In the genomic region with DNA sequence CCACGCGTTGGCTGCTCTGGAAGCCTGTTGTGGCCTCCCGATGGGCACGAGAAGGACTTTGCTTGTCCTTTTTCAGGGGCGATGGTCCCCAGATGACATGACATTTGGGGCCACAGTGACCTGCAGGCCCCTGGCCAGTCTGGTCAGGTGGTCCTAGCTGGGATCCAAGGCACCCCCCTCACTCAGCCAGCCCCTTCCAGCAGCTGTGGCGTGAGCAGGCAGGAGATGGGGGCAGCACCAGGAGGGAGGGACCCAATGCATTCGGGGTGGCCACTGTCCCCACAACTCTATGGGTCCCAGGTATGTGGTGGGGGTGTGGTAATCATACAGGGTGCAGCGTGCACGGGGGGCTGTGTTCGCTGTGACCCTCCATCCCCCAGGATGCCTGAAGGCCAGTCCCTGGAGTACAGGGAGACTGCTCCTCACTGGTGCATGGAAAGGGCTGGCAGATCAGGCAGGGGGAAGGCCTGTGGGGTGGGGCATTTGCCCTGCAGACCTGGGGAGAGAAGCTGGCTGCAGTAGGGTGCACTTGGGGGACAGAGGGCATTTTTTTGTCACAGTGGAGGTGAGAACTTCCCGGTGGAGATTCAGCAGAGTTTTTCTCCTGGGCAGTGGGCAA, we compare ENCODE assay signal across 23 cellular contexts. TPM values are rescaled to one million over a fixed set of nuclear protein-coding genes. Genes with fewer than 3 reads are reported as not detected.
DNase-seq lines count a peak whose midpoint lies in the region; ATAC-seq, FAIRE-seq and TF ChIP-seq lines count a peak whose summit lies in the region.
"Had no signal": no experiment of that assay in that cellular context is flagged by ENCODE, and none has a peak within 500 bp of the region (broad histone marks: within the 10 kb centered on the region; RNA-seq: fewer than 3 reads in every experiment).

No MANE protein-coding gene starts in this region.

- H2BK12ac ChIP-seq in H9 (ENCODE audit: insufficient read length, low read depth, low read length), result no peak overlapping the region

- H4K20me1 ChIP-seq in H9 (ENCODE audit: control insufficient read depth, insufficient read depth, insufficient read length) (no peaks in the 10 kb centered on the region), astrocyte (ENCODE audit: insufficient read depth, low read length) (no peaks in the 10 kb centered on the region), keratinocyte (ENCODE audit: control insufficient read depth, extremely low read depth, insufficient read depth, low read length) (no peaks in the 10 kb centered on the region), smooth muscle cell (ENCODE audit: low read depth) (no peaks in the 10 kb centered on the region), OCI-LY7 (ENCODE audit: insufficient read depth, low read length) (no peaks in the 10 kb centered on the region)

- DNase-seq in H9 (peak; percentile 24), astrocyte (ENCODE audit: low read depth) (no peak), keratinocyte (ENCODE audit: low read depth, low spot score) (no peak), smooth muscle cell (lab: John Stamatoyannopoulos, UW; ENCODE audit: unreplicated experiment) (no peak), GM10266 (ENCODE audit: extremely low spot score) (no peak), OCI-LY7 (ENCODE audit: low spot score) (no peak)
- no peak for DNase-seq in activated CD4-positive, alpha-beta T cell treated with anti-CD3 and anti-CD28 coated beads for 1 hour
- DNase-seq: Karpas-422, left cardiac atrium, NCI-H1048, NCI-H2029, NCI-H226, testis had no signal

- H3K18ac ChIP-seq in H9 (ENCODE audit: insufficient read length, low read depth, low read length), result no peak overlapping the region

- peaks cover 5% of the 10 kb centered on the region for H3K23me2 ChIP-seq in H9 (ENCODE audit: insufficient read length, low read depth, low read length, poor library complexity, severe bottlenecking)

- H3K4me3 ChIP-seq in astrocyte (ENCODE audit: insufficient read depth, low read depth, low read length) (no peak overlapping the region), keratinocyte (ENCODE audit: control insufficient read depth in 2 of 3, extremely low read depth in 1 of 3, insufficient read depth in 2 of 3, low read depth in 1 of 3, low read length in 3 of 3) (no peak overlapping the region), smooth muscle cell (peak overlapping the region; percentile 39), OCI-LY7 (ENCODE audit: low read depth, low read length, poor library complexity, severe bottlenecking) (no peak overlapping the region)
- H3K4me3 ChIP-seq: SJSA1 had no signal

- TF ChIP-seq CTCF in H9 (conservative IDR thresholded peaks at IDR 0.05) (no peak), astrocyte (IDR thresholded peaks at IDR 0.05; ENCODE audit: insufficient read depth, low read depth, low read length) (no peak), keratinocyte (optimal IDR thresholded peaks at IDR 0.05 in 1 of 3, IDR thresholded peaks at IDR 0.05 in 1 of 3, conservative IDR thresholded peaks at IDR 0.05 in 1 of 3; ENCODE audit: extremely low read depth in 1 of 3, insufficient read depth in 2 of 3, low read length in 3 of 3) (no peak), smooth muscle cell (IDR thresholded peaks at IDR 0.05; ENCODE audit: borderline replicate concordance, insufficient read depth, poor library complexity, severe bottlenecking) (no peak), GM10266 (IDR thresholded peaks at IDR 0.05; ENCODE audit: control insufficient read depth, insufficient read depth, low read depth, missing control alignments) (no peak), OCI-LY7 (conservative IDR thresholded peaks at IDR 0.05; ENCODE audit: low read length) (no peak)

- H3K14ac ChIP-seq in H9 (ENCODE audit: insufficient read depth, low read length), result no peak overlapping the region

- intact Hi-C loops in OCI-LY7 (cut with micrococcal nuclease; ENCODE audit: unreplicated experiment), result no loop called here

- H2BK120ac ChIP-seq in H9 (ENCODE audit: low read depth, low read length, poor library complexity, severe bottlenecking), result no peak overlapping the region

- no peaks in the 10 kb centered on the region for H3K79me2 ChIP-seq in H9 (ENCODE audit: insufficient read depth, low read length)
- no peaks in the 10 kb centered on the region for H3K79me2 ChIP-seq in astrocyte (ENCODE audit: insufficient read depth, low read length)
- no peaks in the 10 kb centered on the region for H3K79me2 ChIP-seq in keratinocyte (ENCODE audit: control insufficient read depth, insufficient read depth, low read length)
- H3K79me2 ChIP-seq in smooth muscle cell (ENCODE audit: low read depth), result no peaks in the 10 kb centered on the region
- H3K79me2 ChIP-seq in OCI-LY7 (ENCODE audit: insufficient read depth, low read depth, low read length), result no peaks in the 10 kb centered on the region

- dilution Hi-C loops in keratinocyte (cut with MboI; ENCODE audit: extremely low pct_ligation_motif_present, low sequenced_read_pairs), result no loop called here

- H2AK5ac ChIP-seq in H9 (ENCODE audit: insufficient read length, low read length), result no peak overlapping the region

- H3K9me3 Mint-ChIP-seq in H9, result peaks cover under 1 to 1% of the 10 kb centered on the region in 2 experiments; a peak in 4 of 5 replicates
- H3K9me3 Mint-ChIP-seq in astrocyte (ENCODE audit: unreplicated experiment), result peaks cover under 1% of the 10 kb centered on the region
- H3K9me3 Mint-ChIP-seq: activated T-helper 2 cell treated with anti-CD3 and anti-CD28 coated beads, Interferon-gamma antibody, Interleukin-2, Interleukin-4, amounts not matched to agents 10 μg/mL and 5 μg/mL and 100 μg/mL, durations not matched to agents 14 hours and 24 hours and 36 hours had no signal

- no peak overlapping the region for H2BK5ac ChIP-seq in H9 (ENCODE audit: insufficient read length, low read length)

- H3K4me1 ChIP-seq in H9 (ENCODE audit: insufficient read depth, low read length), result no peaks in the 10 kb centered on the region
- H3K4me1 ChIP-seq in astrocyte (ENCODE audit: insufficient read depth, low read length), result no peaks in the 10 kb centered on the region
- H3K4me1 ChIP-seq in keratinocyte (ENCODE audit: control insufficient read depth, extremely low read depth, insufficient read depth, low read length), result no peaks in the 10 kb centered on the region
- peaks cover 15% of the 10 kb centered on the region for H3K4me1 ChIP-seq in smooth muscle cell (ENCODE audit: low read depth)
- no peaks in the 10 kb centered on the region for H3K4me1 ChIP-seq in OCI-LY7 (ENCODE audit: insufficient read depth, low read length, poor library complexity, severe bottlenecking)
- H3K4me1 ChIP-seq: SJSA1, testis had no signal

- H3K36me3 ChIP-seq in astrocyte (ENCODE audit: insufficient read depth, low read length) (no peaks in the 10 kb centered on the region), keratinocyte (ENCODE audit: control insufficient read depth in 2 of 2, extremely low read depth in 1 of 2, insufficient read depth in 2 of 2, low read length in 2 of 2) (no peaks in the 10 kb centered on the region), smooth muscle cell (ENCODE audit: low read depth) (no peaks in the 10 kb centered on the region), OCI-LY7 (ENCODE audit: insufficient read depth, low read length) (no peaks in the 10 kb centered on the region)
- H3K36me3 ChIP-seq: brain microvascular endothelial cell, SJSA1 had no signal

- no peaks in the 10 kb centered on the region for H3K9me2 ChIP-seq in OCI-LY7 (ENCODE audit: insufficient read depth, low read length)

- H3K4me2 ChIP-seq in H9 (ENCODE audit: insufficient read depth, insufficient read length, low read length) (no peak overlapping the region), astrocyte (ENCODE audit: low read length) (no peak overlapping the region), keratinocyte (ENCODE audit: control insufficient read depth, extremely low read depth, insufficient read depth, low read depth, low read length) (no peak overlapping the region), smooth muscle cell (peak overlapping the region; percentile 81), OCI-LY7 (ENCODE audit: low read length) (no peak overlapping the region)

- H2AFZ ChIP-seq in H9 (ENCODE audit: low read length) (no peak overlapping the region), astrocyte (ENCODE audit: low read depth, low read length) (no peak overlapping the region), keratinocyte (ENCODE audit: control insufficient read depth, low read length) (no peak overlapping the region), smooth muscle cell (ENCODE audit: low read depth) (no peak overlapping the region), OCI-LY7 (ENCODE audit: low read length) (no peak overlapping the region)

- no peak overlapping the region for H2BK15ac ChIP-seq in H9 (ENCODE audit: low read depth, low read length)

- H3K9ac ChIP-seq in H9 (ENCODE audit: extremely low read depth, insufficient read length, low read length), result no peak overlapping the region
- H3K9ac ChIP-seq in astrocyte (ENCODE audit: low read length), result no peak overlapping the region
- peak overlapping the region; percentile 9 for H3K9ac ChIP-seq in keratinocyte (ENCODE audit: control insufficient read depth, extremely low read depth, insufficient read depth, low read length)
- H3K9ac ChIP-seq in smooth muscle cell (ENCODE audit: low read depth), result no peak overlapping the region

- H3K4me3 Mint-ChIP-seq in H9 (peak overlapping the region in 1 of 2 experiments; percentile 53; a peak in 2 of 5 replicates), astrocyte (ENCODE audit: unreplicated experiment) (no peak overlapping the region)
- H3K4me3 Mint-ChIP-seq: T-helper 1 cell treated with Interleukin-12 subunit alpha and Interleukin-12 subunit beta and Interleukin-4 antibody, amounts not matched to agents 30 μg/mL and 1 μg/mL, for 36 hours had no signal

- no peaks in the 10 kb centered on the region for H3K9me1 ChIP-seq in keratinocyte (ENCODE audit: control insufficient read depth, extremely low read depth, insufficient read depth, low read length)

- H3K27me3 Mint-ChIP-seq in H9 (ENCODE audit: low read depth) (peaks cover 45% of the 10 kb centered on the region), astrocyte (ENCODE audit: low read depth, unreplicated experiment) (peaks cover 47% of the 10 kb centered on the region)

- no peak overlapping the region for H4K5ac ChIP-seq in H9 (ENCODE audit: insufficient read length, low read depth, low read length)

- BruUV-seq in OCI-LY7 (replicated peaks; lab: Mats Ljungman, UMichigan), result no TSS peak

- H3K9me3 ChIP-seq in H9 (ENCODE audit: control insufficient read depth, low read depth, low read length) (no peaks in the 10 kb centered on the region), astrocyte (ENCODE audit: insufficient read depth, low read depth, low read length) (peaks cover 2% of the 10 kb centered on the region), keratinocyte (ENCODE audit: control insufficient read depth, low read depth, low read length) (peaks cover 2% of the 10 kb centered on the region), smooth muscle cell (replicated peaks; ENCODE audit: low read depth) (no peaks in the 10 kb centered on the region), OCI-LY7 (ENCODE audit: low read length) (0 out of 2 replicates have a peak, but pooled peaks cover 2% of the 10 kb centered on the region)
- H3K9me3 ChIP-seq: testis had no signal

- no peak overlapping the region for H2BK20ac ChIP-seq in H9 (ENCODE audit: low read depth, low read length, poor library complexity, severe bottlenecking)

- H3K27ac ChIP-seq in H9 (ENCODE audit: insufficient read length, low read depth, low read length) (no peak overlapping the region), astrocyte (ENCODE audit: low read depth, low read length) (no peak overlapping the region), keratinocyte (ENCODE audit: control insufficient read depth, insufficient read depth, low read length) (no peak overlapping the region), smooth muscle cell (ENCODE audit: low read depth) (no peak overlapping the region), OCI-LY7 (ENCODE audit: low read depth, low read length, poor library complexity, severe bottlenecking) (no peak overlapping the region)
- H3K27ac ChIP-seq: brain microvascular endothelial cell, SJSA1, testis had no signal

- H3K79me1 ChIP-seq in H9 (ENCODE audit: insufficient read depth, low read depth, low read length, poor library complexity, severe bottlenecking), result no peaks in the 10 kb centered on the region

- H3K4me1 Mint-ChIP-seq in H9, result peaks cover 2 to 12% of the 10 kb centered on the region in 2 experiments; a peak in 3 of 4 replicates
- no peaks in the 10 kb centered on the region for H3K4me1 Mint-ChIP-seq in astrocyte (ENCODE audit: low read depth, unreplicated experiment)
- H3K4me1 Mint-ChIP-seq: nephron progenitor cell had no signal

- no peak overlapping the region for H4K8ac ChIP-seq in H9 (replicated peaks; ENCODE audit: insufficient read length, low read depth, low read length)

- H3K4ac ChIP-seq in H9 (ENCODE audit: low read depth, low read length), result no peak overlapping the region

- no peak overlapping the region for H4K91ac ChIP-seq in H9 (ENCODE audit: insufficient read length, low read depth, low read length)

- CTCF ChIA-PET in OCI-LY7 (lab: Charles Lee; ENCODE audit: unreplicated experiment), result no interaction called here

- H3K56ac ChIP-seq in H9 (ENCODE audit: insufficient read length, low read depth, low read length), result no peak overlapping the region

- H3F3A ChIP-seq in smooth muscle cell (ENCODE audit: low read depth), result no peaks in the 10 kb centered on the region

- H3K27me3 ChIP-seq in H9 (ENCODE audit: insufficient read depth, low read length) (peaks cover 30% of the 10 kb centered on the region; the same call in 1 of the 2 replicates), astrocyte (ENCODE audit: insufficient read depth, low read length) (peaks cover 15% of the 10 kb centered on the region), keratinocyte (ENCODE audit: control insufficient read depth, extremely low read depth, insufficient read depth, low read length) (peaks cover 41% of the 10 kb centered on the region), smooth muscle cell (ENCODE audit: low read depth) (peaks cover 41% of the 10 kb centered on the region)
- H3K27me3 ChIP-seq: testis had no signal

- POLR2A ChIA-PET in OCI-LY7 (lab: Charles Lee), result no interaction called here

- H3K23ac ChIP-seq in H9 (ENCODE audit: insufficient read length, low read depth, low read length), result no peak overlapping the region

- no peaks in the 10 kb centered on the region; a peak in 1 of 7 replicates for H3K36me3 Mint-ChIP-seq in H9 (ENCODE audit: insufficient read depth in 1 of 3, low read depth in 3 of 3)
- H3K36me3 Mint-ChIP-seq in astrocyte (ENCODE audit: low read depth, unreplicated experiment), result no peaks in the 10 kb centered on the region

- no CpG with 5 or more reads among the region's 11 CpGs for WGBS in H9 (ENCODE audit: extremely low coverage, insufficient read length, low lambda C conversion rate)
- 79% methylated on average over 10 of the region's 11 CpGs for WGBS in smooth muscle cell (ENCODE audit: low lambda C conversion rate)

- no peak for ATAC-seq in HG03457 (IDR thresholded peaks at IDR 0.05; ENCODE audit: unreplicated experiment)
- ATAC-seq: HCT116 had no signal

- FAIRE-seq in astrocyte (lab: Jason Lieb, UNC) (no peak), keratinocyte (lab: Jason Lieb, UNC) (no peak)
- FAIRE-seq: colon had no signal

- H3T11ph ChIP-seq in H9 (ENCODE audit: low read length), result no peak overlapping the region

- H3K27ac Mint-ChIP-seq in H9, result no peak overlapping the region
- peak overlapping the region; percentile 5 for H3K27ac Mint-ChIP-seq in astrocyte (ENCODE audit: unreplicated experiment)
- H3K27ac Mint-ChIP-seq: activated T-helper 2 cell treated with anti-CD3 and anti-CD28 coated beads, Interferon-gamma antibody, Interleukin-2, Interleukin-4, amounts not matched to agents 10 μg/mL and 5 μg/mL and 100 μg/mL, durations not matched to agents 14 hours and 24 hours and 36 hours; nephron progenitor cell; T-helper 1 cell treated with Interleukin-12 subunit alpha and Interleukin-12 subunit beta and Interleukin-4 antibody, amounts not matched to agents 30 μg/mL and 1 μg/mL, for 36 hours had no signal

RNA-seq across cellular contexts. Expression of a gene that starts 31.7 kb away (rescaled TPM):
- 0.17 and 0.20 TPM in 2 replicates for total RNA-seq in H9 (2021)
- not detected in 2 replicates for total RNA-seq in astrocyte
- 0.07 to 0.15 TPM (median 0.07 TPM) in 3 replicates for polyA plus RNA-seq in keratinocyte
- polyA plus RNA-seq in keratinocyte (2011; ENCODE audit: low read depth), result not detected
- 0.02 and 0.16 TPM in 2 replicates for polyA plus RNA-seq in keratinocyte (2011; cell fraction: cytosol; rRNA removed)
- 0.19 and 0.35 TPM in 2 replicates for polyA plus RNA-seq in keratinocyte (2011; cell fraction: nucleus; rRNA removed)
- 0.08 TPM in 1 of 2 replicates, not detected in the other for polyA plus RNA-seq in keratinocyte (2012; ENCODE audit: low replicate concordance)
- polyA minus RNA-seq in keratinocyte, result 0.06 to 0.13 TPM in 2 of 3 replicates, not detected in the other
- polyA minus RNA-seq in keratinocyte (2011; cell fraction: cytosol; rRNA and poly(A)+ RNA removed), result not detected
- polyA minus RNA-seq in keratinocyte (2011; cell fraction: nucleus; rRNA and poly(A)+ RNA removed), result 0.32 TPM in 1 of 2 replicates, not detected in the other
- 0.13 TPM in 1 of 2 replicates, not detected in the other for total RNA-seq in smooth muscle cell
- not detected in 2 replicates for polyA plus RNA-seq in smooth muscle cell
- not detected in 2 replicates for total RNA-seq in OCI-LY7 (2014; rRNA removed; shearing (Covaris generic))
- total RNA-seq in OCI-LY7 (2022), result not detected in 2 replicates
- total RNA-seq: activated T-helper 2 cell treated with anti-CD3 and anti-CD28 coated beads, Interferon-gamma antibody, Interleukin-2, Interleukin-4, amounts not matched to agents 10 μg/mL and 5 μg/mL and 100 μg/mL, durations not matched to agents 14 hours and 24 hours and 36 hours; HT-29; left cardiac atrium; progenitor cell of endocrine pancreas; SJSA1 had no signal

RNA-seq across cellular contexts. Expression of a gene that starts 44.0 kb away (rescaled TPM):
- total RNA-seq in H9 (2021) (258 and 279 TPM in 2 replicates), astrocyte (431 and 435 TPM in 2 replicates), smooth muscle cell (209 and 237 TPM in 2 replicates), OCI-LY7 (2022) (311 and 322 TPM in 2 replicates)
- polyA plus RNA-seq in keratinocyte (295 to 451 TPM (median 325 TPM) in 3 replicates), smooth muscle cell (615 and 698 TPM in 2 replicates)
- polyA plus RNA-seq in keratinocyte (2011; ENCODE audit: low read depth), result 343 TPM
- polyA plus RNA-seq in keratinocyte (2011; cell fraction: cytosol; rRNA removed), result 346 and 552 TPM in 2 replicates
- polyA plus RNA-seq in keratinocyte (2011; cell fraction: nucleus; rRNA removed), result 224 and 326 TPM in 2 replicates
- polyA plus RNA-seq in keratinocyte (2012; ENCODE audit: low replicate concordance), result 371 and 391 TPM in 2 replicates
- polyA minus RNA-seq in keratinocyte, result 457 to 846 TPM (median 598 TPM) in 3 replicates
- polyA minus RNA-seq in keratinocyte (2011; cell fraction: cytosol; rRNA and poly(A)+ RNA removed), result 776 TPM
- polyA minus RNA-seq in keratinocyte (2011; cell fraction: nucleus; rRNA and poly(A)+ RNA removed), result 151 and 170 TPM in 2 replicates
- total RNA-seq in OCI-LY7 (2014; rRNA removed; shearing (Covaris generic)), result 125 and 163 TPM in 2 replicates
